ENCODE assay signal across 3 cellular contexts in the genomic region with DNA sequence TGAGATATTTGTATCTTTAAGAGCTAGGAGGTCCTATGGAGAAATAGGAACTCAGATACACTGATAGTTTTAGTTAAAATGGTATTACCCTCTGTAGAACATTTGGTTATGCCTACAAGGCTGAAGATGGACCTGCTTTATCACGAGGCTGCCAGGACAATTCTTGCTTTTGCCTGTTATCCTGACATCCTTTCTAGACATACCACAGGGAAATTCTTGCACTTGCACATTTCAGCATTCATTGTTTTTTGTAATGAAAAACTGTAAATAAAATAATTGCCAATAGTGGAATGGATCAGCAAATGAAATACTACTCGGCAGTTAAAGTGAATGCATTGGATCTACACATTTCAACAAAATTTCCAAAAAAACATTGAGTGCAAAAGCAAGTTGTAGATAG.
TF ChIP-seq lines count a peak whose summit lies in the region.

No MANE protein-coding gene starts in this region.

TF ChIP-seq in SK-N-SH treated with all-trans-retinoic acid at 6 μM for 48 hours, 23 proteins besides CTCF, POLR2A, EP300 and RAD21:
- TF ChIP-seq ZNF8 (CRISPR knock-in tag; IDR thresholded peaks at IDR 0.05): peak; percentile 91
- TF ChIP-seq, protein P1, sequence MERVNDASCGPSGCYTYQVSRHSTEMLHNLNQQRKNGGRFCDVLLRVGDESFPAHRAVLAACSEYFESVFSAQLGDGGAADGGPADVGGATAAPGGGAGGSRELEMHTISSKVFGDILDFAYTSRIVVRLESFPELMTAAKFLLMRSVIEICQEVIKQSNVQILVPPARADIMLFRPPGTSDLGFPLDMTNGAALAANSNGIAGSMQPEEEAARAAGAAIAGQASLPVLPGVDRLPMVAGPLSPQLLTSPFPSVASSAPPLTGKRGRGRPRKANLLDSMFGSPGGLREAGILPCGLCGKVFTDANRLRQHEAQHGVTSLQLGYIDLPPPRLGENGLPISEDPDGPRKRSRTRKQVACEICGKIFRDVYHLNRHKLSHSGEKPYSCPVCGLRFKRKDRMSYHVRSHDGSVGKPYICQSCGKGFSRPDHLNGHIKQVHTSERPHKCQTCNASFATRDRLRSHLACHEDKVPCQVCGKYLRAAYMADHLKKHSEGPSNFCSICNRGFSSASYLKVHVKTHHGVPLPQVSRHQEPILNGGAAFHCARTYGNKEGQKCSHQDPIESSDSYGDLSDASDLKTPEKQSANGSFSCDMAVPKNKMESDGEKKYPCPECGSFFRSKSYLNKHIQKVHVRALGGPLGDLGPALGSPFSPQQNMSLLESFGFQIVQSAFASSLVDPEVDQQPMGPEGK (CRISPR knock-in tag; IDR thresholded peaks at IDR 0.05; ENCODE audit: borderline replicate concordance): no peak
- no peak for TF ChIP-seq TSHZ2 (CRISPR knock-in tag; IDR thresholded peaks at IDR 0.05)

TF ChIP-seq in SK-N-SH, 30 proteins besides CTCF, POLR2A, EP300 and RAD21:
- no peak for TF ChIP-seq YY1 (IDR thresholded peaks at IDR 0.05; ENCODE audit: low read depth)
- TF ChIP-seq EZH2phosphoT487 (IDR thresholded peaks at IDR 0.05; ENCODE audit: borderline replicate concordance, low read depth): no peak
- TF ChIP-seq RCOR1 (IDR thresholded peaks at IDR 0.05; ENCODE audit: low read length): no peak
- TF ChIP-seq FOXM1 (IDR thresholded peaks at IDR 0.05; ENCODE audit: low read depth): no peak
- no peak for TF ChIP-seq GATA2 (CRISPR knock-in tag; IDR thresholded peaks at IDR 0.05)
- TF ChIP-seq MAX (IDR thresholded peaks at IDR 0.05; ENCODE audit: low read depth): no peak
- TF ChIP-seq, protein P2, sequence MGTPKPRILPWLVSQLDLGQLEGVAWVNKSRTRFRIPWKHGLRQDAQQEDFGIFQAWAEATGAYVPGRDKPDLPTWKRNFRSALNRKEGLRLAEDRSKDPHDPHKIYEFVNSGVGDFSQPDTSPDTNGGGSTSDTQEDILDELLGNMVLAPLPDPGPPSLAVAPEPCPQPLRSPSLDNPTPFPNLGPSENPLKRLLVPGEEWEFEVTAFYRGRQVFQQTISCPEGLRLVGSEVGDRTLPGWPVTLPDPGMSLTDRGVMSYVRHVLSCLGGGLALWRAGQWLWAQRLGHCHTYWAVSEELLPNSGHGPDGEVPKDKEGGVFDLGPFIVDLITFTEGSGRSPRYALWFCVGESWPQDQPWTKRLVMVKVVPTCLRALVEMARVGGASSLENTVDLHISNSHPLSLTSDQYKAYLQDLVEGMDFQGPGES (IDR thresholded peaks at IDR 0.05; ENCODE audit: low read depth, low read length): no peak
- no peak for TF ChIP-seq TEAD4 (IDR thresholded peaks at IDR 0.05; ENCODE audit: borderline replicate concordance, insufficient read depth)
- TF ChIP-seq CHD2 (IDR thresholded peaks at IDR 0.05; ENCODE audit: low read length, partially characterized antibody): no peak
- TF ChIP-seq FOSL2 (IDR thresholded peaks at IDR 0.05; ENCODE audit: borderline replicate concordance, low read depth): no peak

TF ChIP-seq in A549, 52 proteins besides CTCF, POLR2A, EP300 and RAD21:
- TF ChIP-seq ZSCAN20 (CRISPR knock-in tag; IDR thresholded peaks at IDR 0.05) (no peak), MAZ (IDR thresholded peaks at IDR 0.05; ENCODE audit: borderline replicate concordance, low read depth, low read length) (no peak), RARB (CRISPR knock-in tag; IDR thresholded peaks at IDR 0.05) (no peak), GATA3 (IDR thresholded peaks at IDR 0.05; ENCODE audit: borderline replicate concordance) (no peak), BCL3 (IDR thresholded peaks at IDR 0.05) (no peak), CHD2 (IDR thresholded peaks at IDR 0.05; ENCODE audit: low read length, partially characterized antibody) (no peak)
